Comparison of ENCODE assay signal across 32 cellular contexts in genomic region chr6:96302991-96303390, GRCh38.
"Had no signal": no experiment of that assay in that cellular context is flagged by ENCODE, and none has a peak within 500 bp of the region (broad histone marks: within the 10 kb centered on the region; RNA-seq: fewer than 3 reads in every experiment).

No MANE protein-coding gene starts in this region.

- H3K4me3 ChIP-seq: ascending aorta, cardiac muscle cell, MG63, Peyer's patch, SJSA1 had no signal

- H3K9ac ChIP-seq: SK-N-SH had no signal

- H3K4me1 ChIP-seq: ascending aorta, Peyer's patch, SJSA1 had no signal

- H3K36me3 ChIP-seq: ascending aorta, cardiac muscle cell, MG63, Peyer's patch, SJSA1 had no signal

- DNase-seq: activated CD4-positive, alpha-beta T cell treated with anti-CD3 and anti-CD28 coated beads for 36 hours; activated CD4-positive, alpha-beta T cell treated with anti-CD3 and anti-CD28 coated beads, Interleukin-2, amount 10 ng/mL, durations not matched to agents 7 days and 5 days; activated CD4-positive, alpha-beta T cell treated with anti-CD3 and anti-CD28 coated beads, Interleukin-2, amount 50 U/mL, for 48 hours; activated CD8-positive, alpha-beta T cell treated with anti-CD3 and anti-CD28 coated beads, Interleukin-2, amount 10 ng/mL, durations not matched to agents 7 days and 5 days; activated gamma-delta T cell; activated naive CD4-positive, alpha-beta T cell treated with Interleukin-2 at 50 U/mL for 16 hours; activated naive CD8-positive, alpha-beta T cell treated with anti-CD3 and anti-CD28 coated beads, Interleukin-2, amount 10 ng/mL, durations not matched to agents 7 days and 5 days; activated T-cell treated with anti-CD3 and anti-CD28 coated beads, Interleukin-2, amount 50 U/mL, for 24 hours; amygdala; Karpas-422; MG63; NCI-H1092 treated with DMSO at 0.1 percent for 48 hours; NCI-H1417; NCI-H146; NCI-H187; NCI-H2029 treated with DMSO at 0.1 percent for 48 hours; NCI-H2107; NCI-H2171 treated with DMSO at 0.1 percent for 48 hours; NCI-H2227 treated with DMSO at 0.1 percent for 48 hours; NCI-H446; NCI-H510A treated with DMSO at 0.1 percent for 48 hours; NCI-H82; PC-3; Peyer's patch; RPMI8226; SHP77 treated with DMSO at 0.1 percent for 48 hours; SK-N-SH had no signal

- ATAC-seq: activated CD4-positive, alpha-beta T cell treated with anti-CD3 and anti-CD28 coated beads for 36 hours; activated CD4-positive, CD25-positive, alpha-beta regulatory T cell treated with anti-CD3 and anti-CD28 coated beads, Interleukin-2, amount 50 U/mL, for 24 hours; activated CD8-positive, alpha-beta T cell treated with anti-CD3 and anti-CD28 coated beads, Interleukin-2, amount 10 ng/mL, durations not matched to agents 7 days and 5 days; PC-3; WTC11 had no signal

- H3K9me3 ChIP-seq: ascending aorta, MG63, Peyer's patch, SJSA1, SK-N-SH had no signal

- H3K27ac ChIP-seq: ascending aorta, cardiac muscle cell, Peyer's patch, SJSA1 had no signal

- H3K4me2 ChIP-seq: SK-N-SH had no signal

- H3K9me2 ChIP-seq: SK-N-SH had no signal

- H3K27me3 ChIP-seq: ascending aorta, cardiac muscle cell, MG63, Peyer's patch, SJSA1 had no signal
